8 cellular contexts compared by ENCODE assay signal in genomic region chr19:6963937-6964336, GRCh38. TPM values are rescaled to one million over a fixed set of nuclear protein-coding genes. Genes with fewer than 3 reads are reported as not detected.
DNase-seq lines count a peak whose midpoint lies in the region; ATAC-seq and TF ChIP-seq lines count a peak whose summit lies in the region.

No MANE protein-coding gene starts in this region.

- WGBS in endodermal cell (ENCODE audit: insufficient coverage in 1 of 2, insufficient read length in 1 of 2), 2 experiments, result 43 to 57% methylated on average over 4 of the region's 4 CpGs
- 55 to 64% methylated on average over 4 of the region's 4 CpGs for WGBS in lower leg skin, 2 donors

- no peaks in the 10 kb centered on the region for H3K4me1 Mint-ChIP-seq in endodermal cell

- peaks cover 91% of the 10 kb centered on the region for H3K9me3 Mint-ChIP-seq in endodermal cell

- POLR2A ChIA-PET in HEK293T (lab: Yijun Ruan, JAX), result no interaction called here

- H3K4me1 ChIP-seq in endodermal cell (ENCODE audit: control insufficient read depth, insufficient read depth, low read length), result no peaks in the 10 kb centered on the region

- H3K36me3 Mint-ChIP-seq in endodermal cell (ENCODE audit: low read depth), result peaks cover 3% of the 10 kb centered on the region

- peaks cover 76% of the 10 kb centered on the region for H3K9me3 ChIP-seq in endodermal cell (ENCODE audit: control insufficient read depth, low read length)

- H3K9ac ChIP-seq in endodermal cell (ENCODE audit: extremely low read depth, low read length, poor library complexity, severe bottlenecking), result no peak overlapping the region

- no peak overlapping the region for H3K27ac Mint-ChIP-seq in endodermal cell

- no peak for TF ChIP-seq POLR2A in lower leg skin (IDR thresholded peaks at IDR 0.05)

- CTCF ChIA-PET in HEK293T (lab: Yijun Ruan, JAX), result interaction anchor here (0.5 to 1.0 kb wide), 7 partner anchors 9 to 445 kb away, joined by 3 to 7 read pairs (median 3); no protein-coding TSS in a partner anchor

- TF ChIP-seq CTCF in endodermal cell (conservative IDR thresholded peaks at IDR 0.05), result peak; percentile 48
- TF ChIP-seq CTCF in lower leg skin (IDR thresholded peaks at IDR 0.05), result no peak

- H3K4me3 ChIP-seq in endodermal cell (ENCODE audit: low read length), result no peak overlapping the region
- H3K4me3 ChIP-seq in lower leg skin (ENCODE audit: low read depth, poor library complexity, severe bottlenecking), result no peak overlapping the region

- intact Hi-C loops in lower leg skin (cut with DNase I; ENCODE audit: low total_unique reads), result no loop called here

- no peaks in the 10 kb centered on the region for H3K36me3 ChIP-seq in endodermal cell (ENCODE audit: control insufficient read depth, insufficient read depth, low read length)

- in situ Hi-C loops in ACHN (cut with HindIII; ENCODE audit: low pct_ligation_motif_present, low pct_unique_long_range_greater_than_20kb, low sequenced_read_pairs), result no loop called here

- no peaks in the 10 kb centered on the region for H3K27me3 ChIP-seq in endodermal cell (ENCODE audit: control insufficient read depth, insufficient read depth, low read length, poor library complexity, severe bottlenecking)

- no peak overlapping the region for H3K4me3 Mint-ChIP-seq in endodermal cell

- H3K27me3 Mint-ChIP-seq in endodermal cell (ENCODE audit: insufficient read depth), result no peaks in the 10 kb centered on the region

- no peak for ATAC-seq in HG02884 (IDR thresholded peaks at IDR 0.05; ENCODE audit: unreplicated experiment)

- peak; percentile 25 for DNase-seq in HEK293T (ENCODE audit: extremely low spot score)
- peak; percentile 57 for DNase-seq in activated CD4-positive, CD25-positive, alpha-beta regulatory T cell treated with anti-CD3 and anti-CD28 coated beads, Interleukin-2, amount 50 U/mL, for 72 hours
- DNase-seq in endodermal cell, result peak; percentile 51
- DNase-seq in stimulated activated CD8-positive, alpha-beta memory T cell treated with anti-CD3 and anti-CD28 coated beads, Interleukin-15, amount 100 ng/mL, for 1 hour (ENCODE audit: low read depth), result peak; percentile 19
- no peak for DNase-seq in lower leg skin (ENCODE audit: low spot score in 2 of 2)
- no peak for DNase-seq in ACHN
- no peak for DNase-seq in HuH-7.5 (ENCODE audit: low spot score)

- H3K27ac ChIP-seq in endodermal cell (ENCODE audit: low read depth, low read length), result no peak overlapping the region

TF ChIP-seq in HEK293T, 16 proteins besides CTCF, POLR2A, EP300 and RAD21:
- TF ChIP-seq PKNOX1 (IDR thresholded peaks at IDR 0.05), result no peak
- no peak for TF ChIP-seq FOXK2 (IDR thresholded peaks at IDR 0.05)
- TF ChIP-seq L3MBTL2 (conservative IDR thresholded peaks at IDR 0.05), result no peak
- no peak for TF ChIP-seq ZNF384 (IDR thresholded peaks at IDR 0.05)
- TF ChIP-seq FOXM1 (IDR thresholded peaks at IDR 0.05; ENCODE audit: borderline replicate concordance), result no peak
- TF ChIP-seq TARDBP (IDR thresholded peaks at IDR 0.05), result no peak
- no peak for TF ChIP-seq SUZ12 (IDR thresholded peaks at IDR 0.05)
- TF ChIP-seq LEF1 (IDR thresholded peaks at IDR 0.05; ENCODE audit: borderline replicate concordance), result no peak
- TF ChIP-seq BHLHE40 (IDR thresholded peaks at IDR 0.05; ENCODE audit: borderline replicate concordance), result no peak
- no peak for TF ChIP-seq CTBP1 (IDR thresholded peaks at IDR 0.05; ENCODE audit: borderline replicate concordance)
- no peak for TF ChIP-seq ELF4 (IDR thresholded peaks at IDR 0.05)
- TF ChIP-seq FOXA1 (IDR thresholded peaks at IDR 0.05), result no peak
- no peak for TF ChIP-seq NFRKB (IDR thresholded peaks at IDR 0.05)
- TF ChIP-seq SP1 (IDR thresholded peaks at IDR 0.05), result no peak
- no peak for TF ChIP-seq HDGF (IDR thresholded peaks at IDR 0.05; ENCODE audit: borderline replicate concordance)
- TF ChIP-seq ARNT (IDR thresholded peaks at IDR 0.05), result no peak

RNA-seq across cellular contexts. Expression of gene MBD3L2B, which starts 57.3 kb away (rescaled TPM):
- total RNA-seq in endodermal cell (not detected), lower leg skin (not detected)
- not detected for polyA plus RNA-seq in endodermal cell (2013, experiment 1 of 2)
- not detected for polyA plus RNA-seq in endodermal cell (2013, experiment 2 of 2)

Comparison
In these comparisons a context has a peak if more than half of its experiments do, and no peak if none do; other contexts are left out.
1. DNase-seq: peak in HEK293T (single experiment), activated CD4-positive, CD25-positive, alpha-beta regulatory T cell treated with anti-CD3 and anti-CD28 coated beads, Interleukin-2, amount 50 U/mL, for 72 hours (single experiment), endodermal cell (single experiment) and stimulated activated CD8-positive, alpha-beta memory T cell treated with anti-CD3 and anti-CD28 coated beads, Interleukin-15, amount 100 ng/mL, for 1 hour (single experiment); none in lower leg skin (0 of 2), ACHN (single experiment) and HuH-7.5 (single experiment).